20 cellular contexts compared by ENCODE assay signal in the genomic region with DNA sequence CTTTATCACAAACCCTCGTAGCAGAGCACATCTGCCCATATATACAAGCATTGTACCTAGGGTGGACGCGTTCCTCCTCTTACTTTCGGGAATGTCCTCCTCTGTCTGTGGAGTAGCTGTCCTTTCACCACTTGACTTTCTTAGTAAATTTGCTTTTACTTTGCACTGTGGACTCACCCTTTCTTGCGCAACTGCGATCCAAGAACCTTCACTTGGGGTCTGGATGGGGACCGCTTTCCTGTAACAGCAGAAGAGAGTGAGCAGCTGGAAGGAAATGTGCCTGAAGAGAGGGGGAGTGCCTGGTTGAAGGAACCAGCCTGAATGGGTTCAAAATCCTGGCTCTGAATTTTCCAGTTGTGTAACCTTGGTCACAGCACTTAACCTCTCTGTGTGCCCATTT.
"Had no signal": no experiment of that assay in that cellular context is flagged by ENCODE, and none has a peak within 500 bp of the region (broad histone marks: within the 10 kb centered on the region; RNA-seq: fewer than 3 reads in every experiment).

No MANE protein-coding gene starts in this region.

- H3K27ac Mint-ChIP-seq: activated CD4-positive, alpha-beta memory T cell treated with anti-CD3 and anti-CD28 coated beads, Interleukin-2, amount 10 ng/mL, durations not matched to agents 7 days and 5 days; activated CD4-positive, alpha-beta T cell treated with anti-CD3 and anti-CD28 coated beads for 36 hours; activated naive CD8-positive, alpha-beta T cell; nephron progenitor cell; progenitor cell of endocrine pancreas had no signal

- H3K36me3 ChIP-seq: brain microvascular endothelial cell, esophagus squamous epithelium, stomach, thoracic aorta, WERI-Rb-1 had no signal

- H3K9me3 ChIP-seq: esophagus squamous epithelium, SK-N-SH, thoracic aorta had no signal

- H3K27me3 ChIP-seq: brain microvascular endothelial cell, stomach had no signal

- DNase-seq: activated CD4-positive, alpha-beta memory T cell treated with anti-CD3 and anti-CD28 coated beads, Interleukin-2, amount 10 ng/mL, durations not matched to agents 7 days and 5 days; activated CD4-positive, alpha-beta T cell treated with anti-CD3 and anti-CD28 coated beads for 36 hours; activated gamma-delta T cell treated with Interleukin-2 at 50 U/mL for 16 hours; activated T-cell treated with anti-CD3 and anti-CD28 coated beads, Interleukin-2, amount 50 U/mL, for 48 hours; amniotic stem cell; brain microvascular endothelial cell; cortex of kidney; effector CD4-positive, alpha-beta T cell; esophagus squamous epithelium; foreskin fibroblast; left ventricle myocardium superior; nephron progenitor cell; occipital lobe; right cardiac atrium; SK-N-SH; stomach; WERI-Rb-1 had no signal

- H3K27ac ChIP-seq: brain microvascular endothelial cell, WERI-Rb-1 had no signal

- H3K4me3 Mint-ChIP-seq: activated CD4-positive, alpha-beta memory T cell treated with anti-CD3 and anti-CD28 coated beads, Interleukin-2, amount 10 ng/mL, durations not matched to agents 7 days and 5 days; nephron progenitor cell had no signal

- H3K9me3 Mint-ChIP-seq: activated CD4-positive, alpha-beta memory T cell treated with anti-CD3 and anti-CD28 coated beads, Interleukin-2, amount 10 ng/mL, durations not matched to agents 7 days and 5 days; nephron progenitor cell had no signal
